In the genomic region with DNA sequence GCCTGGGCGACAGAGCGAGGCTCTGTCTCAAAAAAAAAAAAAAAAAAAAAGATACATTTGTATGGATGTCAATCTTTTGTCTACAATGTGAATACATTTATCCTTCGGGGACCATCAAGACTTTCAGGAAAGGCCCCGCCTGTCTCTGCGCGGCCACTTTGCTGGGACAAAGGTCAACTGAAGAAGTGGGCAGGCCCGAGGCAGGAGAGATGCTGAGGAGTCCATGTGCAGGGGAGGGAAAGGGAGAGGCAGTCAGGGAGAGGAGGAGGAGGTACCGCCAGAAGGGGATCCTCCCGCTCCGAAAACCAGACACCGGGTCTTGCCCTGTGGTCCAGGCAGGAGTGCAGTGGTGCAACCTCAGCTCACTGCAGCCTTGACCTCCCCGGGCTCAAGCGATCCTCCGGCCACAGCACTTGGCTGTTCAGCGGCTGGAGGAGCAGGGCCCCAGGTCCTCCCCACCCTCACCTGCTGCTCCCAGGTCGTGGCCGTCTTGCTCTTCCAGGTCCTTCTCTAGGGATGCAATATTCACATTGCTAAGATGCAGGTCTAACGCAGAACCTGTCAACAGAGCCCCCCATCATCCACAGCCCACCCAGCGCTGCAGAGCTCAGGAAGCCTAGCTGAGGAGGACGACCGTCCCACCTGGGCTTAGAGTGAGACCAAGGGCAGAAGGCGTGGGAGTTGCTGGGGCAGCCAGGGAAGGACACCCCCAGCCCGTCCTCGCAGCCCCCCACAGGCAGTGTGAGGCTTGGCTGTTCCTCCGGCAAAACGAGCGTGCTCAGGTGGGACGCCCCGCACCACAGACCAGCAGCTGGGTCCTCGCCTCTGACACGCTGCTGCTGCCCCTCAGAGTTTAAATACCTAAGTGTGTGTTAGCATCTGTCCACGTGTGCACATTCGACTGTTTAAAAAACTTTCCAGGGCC, we compare ENCODE assay signal across 1 cellular context.
TF ChIP-seq lines count a peak whose summit lies in the region.

No MANE protein-coding gene starts in this region.

TF ChIP-seq in H1, 55 proteins besides CTCF, POLR2A, EP300 and RAD21:
- TF ChIP-seq RBBP5 (IDR thresholded peaks at IDR 0.05; ENCODE audit: borderline replicate concordance, low read depth, low read length), result no peak
- no peak for TF ChIP-seq SIN3A (conservative IDR thresholded peaks at IDR 0.05 in 1 of 2, IDR thresholded peaks at IDR 0.05 in 1 of 2; ENCODE audit: low read depth in 1 of 2, low read length in 2 of 2)
- no peak for TF ChIP-seq GTF2F1 (IDR thresholded peaks at IDR 0.05; ENCODE audit: borderline replicate concordance, low read depth, low read length)
- no peak for TF ChIP-seq CHD1 (IDR thresholded peaks at IDR 0.05; ENCODE audit: low read depth, low read length)
- no peak for TF ChIP-seq SIRT6 (IDR thresholded peaks at IDR 0.05; ENCODE audit: low read length)
- TF ChIP-seq, protein P1, sequence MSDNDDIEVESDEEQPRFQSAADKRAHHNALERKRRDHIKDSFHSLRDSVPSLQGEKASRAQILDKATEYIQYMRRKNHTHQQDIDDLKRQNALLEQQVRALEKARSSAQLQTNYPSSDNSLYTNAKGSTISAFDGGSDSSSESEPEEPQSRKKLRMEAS (IDR thresholded peaks at IDR 0.05), result no peak
